30 cellular contexts compared by ENCODE assay signal in the genomic region with DNA sequence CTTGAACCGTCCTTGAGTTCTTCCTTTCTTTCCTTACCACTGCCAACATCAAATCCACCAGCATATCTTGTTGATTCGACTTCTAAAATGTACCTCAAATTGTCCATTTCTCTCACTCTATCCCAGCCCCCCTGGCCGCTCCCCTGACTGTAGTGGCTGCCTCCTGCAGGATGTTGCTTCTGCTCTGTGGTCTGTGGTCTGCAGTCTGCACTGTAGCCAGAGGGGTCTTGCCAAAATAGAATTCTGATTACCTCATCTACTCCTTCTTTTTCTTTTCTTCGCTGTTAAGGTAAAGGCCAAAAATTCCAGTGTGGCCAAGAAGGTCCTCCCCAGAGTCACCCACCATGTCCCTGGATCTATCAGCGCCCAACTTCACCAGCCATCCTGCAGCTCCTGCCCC.
DNase-seq lines count a peak whose midpoint lies in the region; ATAC-seq and TF ChIP-seq lines count a peak whose summit lies in the region.
"Had no signal": no experiment of that assay in that cellular context is flagged by ENCODE, and none has a peak within 500 bp of the region (broad histone marks: within the 10 kb centered on the region; RNA-seq: fewer than 3 reads in every experiment).

No MANE protein-coding gene starts in this region.

- H3K27me3 ChIP-seq in CD4-positive, CD25-positive, alpha-beta regulatory T cell (ENCODE audit: control insufficient read depth, insufficient read depth, low read length), result no peaks in the 10 kb centered on the region
- H3K27me3 ChIP-seq in DND-41 (ENCODE audit: insufficient read depth, low read length, poor library complexity) (no peaks in the 10 kb centered on the region), PC-9 (ENCODE audit: insufficient read depth, low read depth) (no peaks in the 10 kb centered on the region), colonic mucosa (no peaks in the 10 kb centered on the region)
- H3K27me3 ChIP-seq: suprapubic skin, upper lobe of right lung had no signal

- no peaks in the 10 kb centered on the region for H3K9me3 Mint-ChIP-seq in CD4-positive, CD25-positive, alpha-beta regulatory T cell
- no peaks in the 10 kb centered on the region for H3K9me3 Mint-ChIP-seq in immature natural killer cell
- H3K9me3 Mint-ChIP-seq: activated naive CD4-positive, alpha-beta T cell treated with anti-CD3 and anti-CD28 coated beads for 36 hours; GM23338 had no signal

- no peaks in the 10 kb centered on the region for H3K27me3 Mint-ChIP-seq in CD4-positive, CD25-positive, alpha-beta regulatory T cell
- H3K27me3 Mint-ChIP-seq in immature natural killer cell (ENCODE audit: low read depth in 3 of 3), result peaks cover 0 to 3% (median 2%) of the 10 kb centered on the region in 3 donors

- peaks cover 25% of the 10 kb centered on the region for H3F3A ChIP-seq in PC-9 (ENCODE audit: insufficient read depth, low read depth)

- TF ChIP-seq CTCF in DND-41 (IDR thresholded peaks at IDR 0.05; ENCODE audit: borderline replicate concordance, extremely low read depth, low read length, poor library complexity, severe bottlenecking) (no peak), PC-9 (conservative IDR thresholded peaks at IDR 0.05) (no peak), colonic mucosa (IDR thresholded peaks at IDR 0.05) (no peak)

- CTCF ChIA-PET in PC-9 (lab: Charles Lee), result interaction anchor here (0.6 kb wide), 1 partner anchor 436 kb away, joined by 3 read pairs; no protein-coding TSS in a partner anchor

- no peaks in the 10 kb centered on the region for H3K79me2 ChIP-seq in DND-41 (ENCODE audit: insufficient read depth, low read length)
- no peaks in the 10 kb centered on the region for H3K79me2 ChIP-seq in PC-9 (ENCODE audit: low read depth)

- POLR2A ChIA-PET in PC-9 (lab: Charles Lee; ENCODE audit: unreplicated experiment), result no interaction called here

- no TSS peak for BruUV-seq in PC-9 (replicated peaks; lab: Mats Ljungman, UMichigan)

- H3K27ac ChIP-seq in CD4-positive, CD25-positive, alpha-beta regulatory T cell (ENCODE audit: insufficient read depth, low read length, poor library complexity, severe bottlenecking), result no peak overlapping the region
- H3K27ac ChIP-seq in DND-41 (ENCODE audit: low read length) (0 out of 2 replicates have a peak overlapping the region, but pooled peaks have one; percentile 16), PC-9 (no peak overlapping the region), colonic mucosa (no peak overlapping the region)
- H3K27ac ChIP-seq: coronary artery, epithelial cell of prostate, suprapubic skin, upper lobe of right lung had no signal

- H3K9me2 ChIP-seq in PC-9 (ENCODE audit: insufficient read depth), result no peaks in the 10 kb centered on the region

- no peak overlapping the region for H3K9ac ChIP-seq in DND-41 (ENCODE audit: low read depth, low read length)
- H3K9ac ChIP-seq in colonic mucosa (ENCODE audit: low read depth in 2 of 2, low read length in 2 of 2), result no peak overlapping the region

- peaks cover 13% of the 10 kb centered on the region for H3K36me3 ChIP-seq in CD4-positive, CD25-positive, alpha-beta regulatory T cell (ENCODE audit: control insufficient read depth, insufficient read depth, low read length)
- H3K36me3 ChIP-seq in DND-41 (ENCODE audit: insufficient read depth, low read length) (peaks cover 27% of the 10 kb centered on the region; the same call in 1 of the 2 replicates), PC-9 (ENCODE audit: low read depth) (no peaks in the 10 kb centered on the region), colonic mucosa (no peaks in the 10 kb centered on the region)

- H3K9me3 ChIP-seq in CD4-positive, CD25-positive, alpha-beta regulatory T cell (ENCODE audit: control insufficient read depth in 2 of 2, low read length in 2 of 2), result no peaks in the 10 kb centered on the region
- H3K9me3 ChIP-seq in DND-41 (ENCODE audit: insufficient read depth, low read length, severe bottlenecking) (no peaks in the 10 kb centered on the region), PC-9 (ENCODE audit: insufficient read depth, low read depth) (no peaks in the 10 kb centered on the region), colonic mucosa (no peaks in the 10 kb centered on the region)
- H3K9me3 ChIP-seq: suprapubic skin, upper lobe of right lung had no signal

- no peak overlapping the region for H2AFZ ChIP-seq in DND-41 (ENCODE audit: low read depth, low read length)
- H2AFZ ChIP-seq in PC-9, result no peak overlapping the region
- H2AFZ ChIP-seq: GM23338 had no signal

- H4K20me1 ChIP-seq in DND-41 (ENCODE audit: insufficient read depth, low read length) (no peaks in the 10 kb centered on the region), PC-9 (ENCODE audit: insufficient read depth) (0 out of 2 replicates have a peak, but pooled peaks cover 4% of the 10 kb centered on the region)

- H3K36me3 Mint-ChIP-seq in CD4-positive, CD25-positive, alpha-beta regulatory T cell, result peaks cover 41% of the 10 kb centered on the region
- H3K36me3 Mint-ChIP-seq in immature natural killer cell, result peaks cover 3 to 16% (median 8%) of the 10 kb centered on the region in 3 donors

- peak overlapping the region; percentile 47 to 76 (median 61) for H3K27ac Mint-ChIP-seq in CD4-positive, CD25-positive, alpha-beta regulatory T cell
- H3K27ac Mint-ChIP-seq in immature natural killer cell, result peak overlapping the region; percentile 75 to 93 (median 86)
- H3K27ac Mint-ChIP-seq: activated naive CD4-positive, alpha-beta T cell treated with anti-CD3 and anti-CD28 coated beads for 36 hours; GM23338; nephron progenitor cell had no signal

- no peak overlapping the region for H3K4me3 ChIP-seq in CD4-positive, CD25-positive, alpha-beta regulatory T cell (ENCODE audit: low read depth, low read length)
- no peak overlapping the region for H3K4me3 ChIP-seq in DND-41 (ENCODE audit: low read depth in 1 of 2, low read length in 2 of 2)
- no peak overlapping the region for H3K4me3 ChIP-seq in PC-9
- H3K4me3 ChIP-seq in colonic mucosa, result no peak overlapping the region
- H3K4me3 ChIP-seq: coronary artery, GM23338, K562, suprapubic skin, upper lobe of right lung had no signal

- peaks cover 8 to 26% (median 13%) of the 10 kb centered on the region in 4 donors for H3K4me1 Mint-ChIP-seq in CD4-positive, CD25-positive, alpha-beta regulatory T cell
- peaks cover 34 to 36% of the 10 kb centered on the region in 2 donors for H3K4me1 Mint-ChIP-seq in immature natural killer cell
- H3K4me1 Mint-ChIP-seq: GM23338 had no signal

- H3K4me3 Mint-ChIP-seq in CD4-positive, CD25-positive, alpha-beta regulatory T cell, result no peak overlapping the region
- H3K4me3 Mint-ChIP-seq in immature natural killer cell, result peak overlapping the region; percentile 63 to 78 (median 68)
- H3K4me3 Mint-ChIP-seq: activated naive CD4-positive, alpha-beta T cell treated with anti-CD3 and anti-CD28 coated beads for 36 hours; GM23338; nephron progenitor cell had no signal

- intact Hi-C loops in PC-9 (cut with micrococcal nuclease; ENCODE audit: unreplicated experiment) (loop anchor here (10.0 kb wide), 1 partner anchor 154 kb away; no protein-coding TSS in a partner anchor), colonic mucosa (cut with DNase I) (no loop called here)

- H3K4me1 ChIP-seq in CD4-positive, CD25-positive, alpha-beta regulatory T cell (ENCODE audit: control insufficient read depth, insufficient read depth, low read length, poor library complexity, severe bottlenecking), result peaks cover 3% of the 10 kb centered on the region
- H3K4me1 ChIP-seq in DND-41 (ENCODE audit: insufficient read depth, low read length) (peaks cover 10% of the 10 kb centered on the region), PC-9 (replicated peaks; ENCODE audit: insufficient read depth) (peaks cover 14% of the 10 kb centered on the region), colonic mucosa (no peaks in the 10 kb centered on the region)
- H3K4me1 ChIP-seq: suprapubic skin, upper lobe of right lung had no signal

- no peak for ATAC-seq in CD4-positive, CD25-positive, alpha-beta regulatory T cell (ENCODE audit: low read depth in 2 of 2)
- ATAC-seq in DND-41 (ENCODE audit: insufficient read depth, low read depth), result peak; percentile 97
- ATAC-seq: GM23338, K562, left colon, upper lobe of right lung had no signal

- H3K4me2 ChIP-seq in DND-41 (ENCODE audit: insufficient read depth, low read length) (no peak overlapping the region), PC-9 (no peak overlapping the region)
- H3K4me2 ChIP-seq: GM23338 had no signal

- DNase-seq in CD4-positive, CD25-positive, alpha-beta regulatory T cell, result no peak
- DNase-seq in DND-41 (peak; percentile 49), UCSD-AML1 (lab: John Stamatoyannopoulos, UW; ENCODE audit: unreplicated experiment) (peak; percentile 33), immature natural killer cell (no peak), superior temporal gyrus (ENCODE audit: extremely low spot score) (no peak), PC-9 (no peak), colonic mucosa (no peak)
- DNase-seq: activated CD4-positive, alpha-beta T cell treated with anti-CD3 and anti-CD28 coated beads for 48 hours; activated naive CD4-positive, alpha-beta T cell treated with anti-CD3 and anti-CD28 coated beads for 36 hours; anterior cingulate cortex; C1 segment of cervical spinal cord; Calu3; effector CD8-positive, alpha-beta T cell; hypothalamus; left colon; NCI-H1417 treated with DMSO at 0.1 percent for 48 hours; NCI-H2081 treated with DMSO at 0.1 percent for 48 hours; NCI-H226; NCI-H526 treated with DMSO at 0.1 percent for 48 hours; nephron progenitor cell; NK-92 treated with Interleukin-12 subunit alpha and Interleukin-12 subunit beta, amount 100 ng/mL, for 24 hours; SHP77 treated with DMSO at 0.1 percent for 48 hours; stimulated activated CD4-positive, alpha-beta T cell treated with anti-CD3 and anti-CD28 coated beads, Interleukin-15, amount 100 ng/mL, for 24 hours; stimulated activated CD4-positive, alpha-beta T cell treated with anti-CD3 and anti-CD28 coated beads, Interleukin-4, amount 100 ng/mL, for 4 hours; upper lobe of right lung had no signal

Comparison
In these comparisons a context has a peak if more than half of its experiments do, and no peak if none do; other contexts are left out.
1. DNase-seq: peak in DND-41 (single experiment) and UCSD-AML1 (single experiment); none in CD4-positive, CD25-positive, alpha-beta regulatory T cell (0 of 3), immature natural killer cell (0 of 3), superior temporal gyrus (single experiment), PC-9 (0 of 2) and colonic mucosa (single experiment).
2. H3K4me3 Mint-ChIP-seq: peak in immature natural killer cell (5 of 5); none in CD4-positive, CD25-positive, alpha-beta regulatory T cell (0 of 4).